20 cellular contexts compared by ENCODE assay signal in genomic region chr4:31391976-31392375, GRCh38.
"Had no signal": no experiment of that assay in that cellular context is flagged by ENCODE, and none has a peak within 500 bp of the region (broad histone marks: within the 10 kb centered on the region; RNA-seq: fewer than 3 reads in every experiment).

No MANE protein-coding gene starts in this region.

- H3K4me3 ChIP-seq: esophagus squamous epithelium, gastrocnemius medialis, heart left ventricle, hepatocyte, lung, pancreas, right lobe of liver, suprapubic skin, vagina had no signal

- H3K36me3 ChIP-seq: esophagus squamous epithelium, gastrocnemius medialis, heart left ventricle, pancreas, right lobe of liver, suprapubic skin, vagina had no signal

- H3K9me3 ChIP-seq: esophagus squamous epithelium, gastrocnemius medialis, heart left ventricle, pancreas, right lobe of liver, suprapubic skin, vagina had no signal

- H3K79me2 ChIP-seq: hepatocyte had no signal

- ATAC-seq: gastrocnemius medialis; heart left ventricle; left lobe of liver; natural killer cell; pancreas; right lobe of liver; stimulated activated naive B cell treated with anti-CD40 and anti-IgM and Interleukin-4, amounts not matched to agents 10 μg/mL and 1 μg/mL and 100 μg/mL, for 72 hours had no signal

- H3K4me1 ChIP-seq: esophagus squamous epithelium, gastrocnemius medialis, heart left ventricle, pancreas, right lobe of liver, suprapubic skin, vagina had no signal

- H3K27ac ChIP-seq: esophagus squamous epithelium, gastrocnemius medialis, heart left ventricle, hepatocyte, pancreas, right lobe of liver, suprapubic skin, vagina had no signal

- DNase-seq: effector memory CD4-positive, alpha-beta T cell; erythroblast; esophagus squamous epithelium; gastrocnemius medialis; heart left ventricle; kidney; natural killer cell; occipital lobe; pancreas; right lobe of liver; small intestine; stimulated activated CD4-positive, alpha-beta T cell treated with anti-CD3 and anti-CD28 coated beads, Interleukin-15, amount 100 ng/mL, for 24 hours; stimulated activated CD4-positive, alpha-beta T cell treated with anti-CD3 and anti-CD28 coated beads, Interleukin-2, amount 100 ng/mL, for 48 hours; stimulated activated naive B cell treated with anti-CD40 and anti-IgM and Interleukin-4, amounts not matched to agents 10 μg/mL and 1 μg/mL and 100 μg/mL, for 72 hours; trophoblast cell had no signal

- H2AFZ ChIP-seq: hepatocyte had no signal

- H3K27me3 ChIP-seq: gastrocnemius medialis, heart left ventricle, hepatocyte, pancreas, right lobe of liver, suprapubic skin, vagina had no signal
